ENCODE assay signal across 1 cellular context in the genomic region with DNA sequence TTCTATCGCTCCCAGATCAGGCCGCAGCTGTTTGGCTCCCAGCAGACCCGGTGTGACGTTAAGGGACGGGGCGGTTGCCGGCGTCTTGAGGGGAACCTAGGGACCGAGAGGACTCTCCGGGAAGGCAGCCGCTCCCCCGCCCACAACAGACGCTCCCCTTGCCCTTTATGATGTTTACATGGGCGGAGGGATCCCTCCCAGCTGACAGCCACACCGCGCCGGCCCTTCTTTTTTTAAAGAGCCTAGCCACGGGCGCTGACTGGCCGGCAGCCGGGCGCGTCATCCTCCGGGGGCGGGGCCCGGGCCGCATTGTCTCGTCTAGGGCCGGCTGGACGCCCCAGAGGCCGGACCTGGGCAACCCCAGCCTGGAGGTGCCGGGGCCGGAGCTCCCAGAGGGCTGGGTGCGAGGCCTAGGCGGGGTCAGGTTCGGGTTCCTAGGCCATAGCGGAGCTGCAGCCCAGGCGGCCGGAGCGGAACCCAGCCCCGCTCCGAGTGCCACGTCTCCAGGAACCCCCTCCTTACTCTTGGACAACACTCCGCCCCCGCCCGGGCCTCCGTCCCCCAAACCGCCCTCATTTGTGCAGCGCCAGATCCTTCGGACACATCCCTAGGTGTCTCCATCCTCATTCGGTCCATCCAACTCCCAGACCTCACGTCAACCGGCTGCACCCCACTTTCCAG.
TF ChIP-seq lines count a peak whose summit lies in the region.

Gene PCAT6 (plus strand): TSS at position 340 of the 681 bp plus-strand sequence.

TF ChIP-seq in HepG2, 621 proteins besides CTCF, POLR2A, EP300 and RAD21 (continued from another document and continues in another):
- peak; percentile 12; the same call in 1 of the 2 replicates for TF ChIP-seq AHDC1 (CRISPR knock-in tag; IDR thresholded peaks at IDR 0.05; ENCODE audit: borderline replicate concordance)
- TF ChIP-seq ZNF547 (CRISPR knock-in tag; IDR thresholded peaks at IDR 0.05) = 0 out of 2 replicates have a peak, but pooled peaks have one; percentile 33
- peak; percentile 57; the same call in 1 of the 2 replicates for TF ChIP-seq NR2C2 (CRISPR knock-in tag; IDR thresholded peaks at IDR 0.05; ENCODE audit: borderline replicate concordance)
- TF ChIP-seq ZNF784 (CRISPR knock-in tag; IDR thresholded peaks at IDR 0.05; ENCODE audit: borderline replicate concordance) = peak; percentile 35; the same call in 1 of the 2 replicates
- TF ChIP-seq KLF11 (CRISPR knock-in tag; IDR thresholded peaks at IDR 0.05) = 0 out of 2 replicates have a peak, but pooled peaks have one; percentile 9
- TF ChIP-seq ZSCAN12 (CRISPR knock-in tag; IDR thresholded peaks at IDR 0.05) = 0 out of 2 replicates have a peak, but pooled peaks have one; percentile 8
- TF ChIP-seq KDM5A (IDR thresholded peaks at IDR 0.05; ENCODE audit: borderline replicate concordance, low read length) = peak; percentile 68; the same call in 1 of the 2 replicates
- TF ChIP-seq NFAT5 (CRISPR knock-in tag; IDR thresholded peaks at IDR 0.05) = peak; percentile 81
- TF ChIP-seq ZNF687 (CRISPR knock-in tag; IDR thresholded peaks at IDR 0.05) = peak; percentile 80; the same call in 1 of the 2 replicates
- TF ChIP-seq TBX2 (CRISPR knock-in tag; IDR thresholded peaks at IDR 0.05; ENCODE audit: borderline replicate concordance) = peak; percentile 59; the same call in 1 of the 2 replicates
- peak; percentile 74 for TF ChIP-seq ASH2L (IDR thresholded peaks at IDR 0.05; ENCODE audit: insufficient read length, low read depth, low read length)
- TF ChIP-seq ZIK1 (CRISPR knock-in tag; IDR thresholded peaks at IDR 0.05; ENCODE audit: borderline replicate concordance, low read depth) = peak; percentile 75; the same call in 1 of the 2 replicates
- TF ChIP-seq, protein P1, sequence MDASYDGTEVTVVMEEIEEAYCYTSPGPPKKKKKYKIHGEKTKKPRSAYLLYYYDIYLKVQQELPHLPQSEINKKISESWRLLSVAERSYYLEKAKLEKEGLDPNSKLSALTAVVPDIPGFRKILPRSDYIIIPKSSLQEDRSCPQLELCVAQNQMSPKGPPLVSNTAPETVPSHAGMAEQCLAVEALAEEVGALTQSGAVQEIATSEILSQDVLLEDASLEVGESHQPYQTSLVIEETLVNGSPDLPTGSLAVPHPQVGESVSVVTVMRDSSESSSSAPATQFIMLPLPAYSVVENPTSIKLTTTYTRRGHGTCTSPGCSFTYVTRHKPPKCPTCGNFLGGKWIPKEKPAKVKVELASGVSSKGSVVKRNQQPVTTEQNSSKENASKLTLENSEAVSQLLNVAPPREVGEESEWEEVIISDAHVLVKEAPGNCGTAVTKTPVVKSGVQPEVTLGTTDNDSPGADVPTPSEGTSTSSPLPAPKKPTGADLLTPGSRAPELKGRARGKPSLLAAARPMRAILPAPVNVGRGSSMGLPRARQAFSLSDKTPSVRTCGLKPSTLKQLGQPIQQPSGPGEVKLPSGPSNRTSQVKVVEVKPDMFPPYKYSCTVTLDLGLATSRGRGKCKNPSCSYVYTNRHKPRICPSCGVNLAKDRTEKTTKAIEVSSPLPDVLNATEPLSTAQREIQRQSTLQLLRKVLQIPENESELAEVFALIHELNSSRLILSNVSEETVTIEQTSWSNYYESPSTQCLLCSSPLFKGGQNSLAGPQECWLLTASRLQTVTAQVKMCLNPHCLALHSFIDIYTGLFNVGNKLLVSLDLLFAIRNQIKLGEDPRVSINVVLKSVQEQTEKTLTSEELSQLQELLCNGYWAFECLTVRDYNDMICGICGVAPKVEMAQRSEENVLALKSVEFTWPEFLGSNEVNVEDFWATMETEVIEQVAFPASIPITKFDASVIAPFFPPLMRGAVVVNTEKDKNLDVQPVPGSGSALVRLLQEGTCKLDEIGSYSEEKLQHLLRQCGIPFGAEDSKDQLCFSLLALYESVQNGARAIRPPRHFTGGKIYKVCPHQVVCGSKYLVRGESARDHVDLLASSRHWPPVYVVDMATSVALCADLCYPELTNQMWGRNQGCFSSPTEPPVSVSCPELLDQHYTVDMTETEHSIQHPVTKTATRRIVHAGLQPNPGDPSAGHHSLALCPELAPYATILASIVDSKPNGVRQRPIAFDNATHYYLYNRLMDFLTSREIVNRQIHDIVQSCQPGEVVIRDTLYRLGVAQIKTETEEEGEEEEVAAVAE (CRISPR knock-in tag; IDR thresholded peaks at IDR 0.05; ENCODE audit: borderline replicate concordance) = peak; percentile 68; the same call in 1 of the 2 replicates
- no peak for TF ChIP-seq ZNF546 (CRISPR knock-in tag; conservative IDR thresholded peaks at IDR 0.05)
- no peak for TF ChIP-seq PCBP2 (optimal IDR thresholded peaks at IDR 0.05; ENCODE audit: low read depth, low read length, poor library complexity, severe bottlenecking)
- peak; percentile 77; the same call in 1 of the 2 replicates for TF ChIP-seq ZNF232 (CRISPR knock-in tag; IDR thresholded peaks at IDR 0.05; ENCODE audit: borderline replicate concordance)
- peak; percentile 33; the same call in 1 of the 2 replicates for TF ChIP-seq FIP1L1 (IDR thresholded peaks at IDR 0.05; ENCODE audit: borderline replicate concordance, insufficient read depth, low read depth, low read length)
- TF ChIP-seq ETV6 (CRISPR knock-in tag; conservative IDR thresholded peaks at IDR 0.05) = 0 out of 2 replicates have a peak, but pooled peaks have one; percentile 34
- 0 out of 2 replicates have a peak, but pooled peaks have one; percentile 26 for TF ChIP-seq ZNF709 (CRISPR knock-in tag; IDR thresholded peaks at IDR 0.05)
- TF ChIP-seq TEAD3 (CRISPR knock-in tag; optimal IDR thresholded peaks at IDR 0.05; ENCODE audit: borderline replicate concordance) = peak; percentile 20
- peak; percentile 87; the same call in 2 of the 3 replicates for TF ChIP-seq MXI1 (IDR thresholded peaks at IDR 0.05; ENCODE audit: borderline replicate concordance, low read depth, low read length)
- TF ChIP-seq SIN3A (IDR thresholded peaks at IDR 0.05; ENCODE audit: borderline replicate concordance, low read depth, low read length) = peak; percentile 99
- TF ChIP-seq, protein P2, sequence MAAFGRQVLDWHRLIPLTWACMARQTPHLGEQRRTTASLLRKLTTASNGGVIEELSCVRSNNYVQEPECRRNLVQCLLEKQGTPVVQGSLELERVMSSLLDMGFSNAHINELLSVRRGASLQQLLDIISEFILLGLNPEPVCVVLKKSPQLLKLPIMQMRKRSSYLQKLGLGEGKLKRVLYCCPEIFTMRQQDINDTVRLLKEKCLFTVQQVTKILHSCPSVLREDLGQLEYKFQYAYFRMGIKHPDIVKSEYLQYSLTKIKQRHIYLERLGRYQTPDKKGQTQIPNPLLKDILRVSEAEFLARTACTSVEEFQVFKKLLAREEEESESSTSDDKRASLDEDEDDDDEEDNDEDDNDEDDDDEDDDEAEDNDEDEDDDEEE (CRISPR knock-in tag; IDR thresholded peaks at IDR 0.05) = peak; percentile 67; the same call in 1 of the 2 replicates
- TF ChIP-seq CEBPB (IDR thresholded peaks at IDR 0.05; ENCODE audit: borderline replicate concordance, low read depth, low read length) = no peak
- TF ChIP-seq IKZF4 (CRISPR knock-in tag; IDR thresholded peaks at IDR 0.05; ENCODE audit: borderline replicate concordance, low read depth, not compliant biosample characterization) = peak; percentile 67
- TF ChIP-seq ZFP36L2 (CRISPR knock-in tag; IDR thresholded peaks at IDR 0.05) = no peak
- peak; percentile 86 for TF ChIP-seq ZNF501 (CRISPR knock-in tag; IDR thresholded peaks at IDR 0.05)
- TF ChIP-seq ARNT2 (CRISPR knock-in tag; IDR thresholded peaks at IDR 0.05; ENCODE audit: low read depth) = peak; percentile 38
- TF ChIP-seq ZNF83 (CRISPR knock-in tag; IDR thresholded peaks at IDR 0.05; ENCODE audit: borderline replicate concordance) = no peak; the same call in 1 of the 2 replicates
